14 cellular contexts compared by ENCODE assay signal in the genomic region with DNA sequence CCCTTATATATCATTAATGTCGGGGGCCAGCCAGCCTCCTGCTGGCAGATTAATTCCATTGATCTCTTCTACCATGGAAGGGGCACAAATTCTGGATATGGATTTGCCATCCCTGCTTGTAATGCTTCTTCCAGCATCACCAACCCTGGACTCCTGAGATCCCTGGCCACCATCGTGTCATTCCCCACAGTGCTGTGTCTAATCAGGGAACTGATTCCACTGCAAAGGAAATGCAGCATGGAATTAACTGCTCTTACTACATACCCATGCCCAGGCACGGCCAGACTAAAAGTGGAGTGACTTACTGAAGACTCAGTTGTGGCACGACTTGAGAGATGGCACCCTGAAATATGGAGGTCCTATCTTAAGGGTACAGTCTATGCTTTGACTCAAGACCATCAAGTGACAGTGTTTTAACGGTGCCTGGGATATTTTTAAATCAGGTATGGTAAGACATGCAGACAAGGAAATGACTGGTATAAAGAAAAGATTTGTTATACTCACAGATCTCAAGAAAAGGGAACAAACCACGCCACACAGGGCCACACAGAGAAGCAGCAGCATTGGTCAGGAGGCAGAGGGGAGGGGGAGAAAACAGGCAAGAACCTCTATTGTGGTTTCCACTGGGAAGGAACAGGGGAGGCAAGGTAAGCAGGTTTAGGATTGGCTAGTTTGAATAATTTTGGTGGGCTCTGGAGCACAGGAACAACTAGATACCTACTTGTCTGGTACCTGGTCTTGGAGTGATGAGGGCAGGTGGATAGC.
"Had no signal": no experiment of that assay in that cellular context is flagged by ENCODE, and none has a peak within 500 bp of the region (broad histone marks: within the 10 kb centered on the region; RNA-seq: fewer than 3 reads in every experiment).

No MANE protein-coding gene starts in this region.

- DNase-seq: activated CD4-positive, CD25-positive, alpha-beta regulatory T cell treated with anti-CD3 and anti-CD28 coated beads, Interleukin-2, amount 50 U/mL, for 72 hours; activated CD8-positive, alpha-beta memory T cell treated with anti-CD3 and anti-CD28 coated beads, Interleukin-2, amount 50 U/mL, for 48 hours; activated CD8-positive, alpha-beta T cell treated with anti-CD3 and anti-CD28 coated beads, Interleukin-2, amount 10 ng/mL, durations not matched to agents 7 days and 5 days; activated naive CD4-positive, alpha-beta T cell treated with anti-CD3 and anti-CD28 coated beads for 36 hours; effector CD4-positive, alpha-beta T cell; foreskin keratinocyte; heart right ventricle; psoas muscle; sigmoid colon had no signal

- H3K9me3 ChIP-seq: heart right ventricle, psoas muscle had no signal

- FAIRE-seq: colon, endothelial cell of umbilical vein, islet of Langerhans had no signal

- H3K4me3 ChIP-seq: cardiac muscle cell, heart right ventricle, psoas muscle, sigmoid colon had no signal

- H3K36me3 ChIP-seq: cardiac muscle cell, heart right ventricle, sigmoid colon had no signal

- ATAC-seq: activated CD8-positive, alpha-beta T cell treated with anti-CD3 and anti-CD28 coated beads, Interleukin-2, amount 10 ng/mL, durations not matched to agents 7 days and 5 days; foreskin keratinocyte; heart right ventricle; left lobe of liver; psoas muscle had no signal

- H3K4me1 ChIP-seq: foreskin keratinocyte, psoas muscle, sigmoid colon had no signal

- H3K27ac ChIP-seq: cardiac muscle cell, foreskin keratinocyte, heart right ventricle, psoas muscle, sigmoid colon had no signal

- H3K27me3 ChIP-seq: cardiac muscle cell had no signal
